ENCODE assay signal across 20 cellular contexts in the genomic region with DNA sequence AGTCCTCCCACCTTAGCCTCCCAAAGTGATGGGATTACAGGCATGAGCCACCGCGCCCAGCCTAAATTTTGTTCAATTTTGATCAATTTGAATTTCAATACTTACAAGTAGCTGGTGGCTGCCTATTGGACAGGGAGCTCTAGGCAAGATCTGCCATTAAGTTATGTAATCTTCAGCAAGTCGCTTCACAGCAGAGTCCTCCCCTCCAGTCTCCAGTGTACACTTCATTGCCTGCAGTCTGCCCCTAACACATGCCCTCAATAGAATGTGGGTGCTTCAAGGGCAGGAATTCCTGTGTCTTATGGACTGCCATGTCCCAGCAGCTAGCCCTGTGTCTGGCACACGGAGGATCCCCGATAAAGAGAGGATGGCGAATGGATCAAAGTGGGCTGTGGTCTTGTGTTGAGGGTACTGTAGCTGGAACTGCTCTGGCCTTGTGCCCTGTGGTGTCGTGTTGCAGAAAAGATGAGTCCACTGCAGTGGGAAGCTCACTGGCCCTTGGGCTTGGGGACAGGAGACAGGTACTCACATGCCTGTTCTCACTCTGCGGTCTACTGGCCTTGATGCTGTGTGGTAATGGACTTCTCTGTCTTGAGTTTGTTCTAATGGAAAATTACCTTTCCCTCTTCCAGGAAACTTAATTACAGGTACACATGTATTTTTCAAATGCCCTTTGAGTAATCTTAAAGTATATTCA.
"Had no signal": no experiment of that assay in that cellular context is flagged by ENCODE, and none has a peak within 500 bp of the region (broad histone marks: within the 10 kb centered on the region; RNA-seq: fewer than 3 reads in every experiment).

No MANE protein-coding gene starts in this region.

- H3K27ac ChIP-seq: adrenal gland, ascending aorta, brain microvascular endothelial cell, prostate gland, stomach, testis, uterus had no signal

- H3K27me3 ChIP-seq: adrenal gland, ascending aorta, brain microvascular endothelial cell, stomach, testis, uterus had no signal

- DNase-seq: activated CD4-positive, alpha-beta T cell treated with anti-CD3 and anti-CD28 coated beads, Interleukin-2, amount 50 U/mL, for 4 hours; activated CD8-positive, alpha-beta memory T cell treated with anti-CD3 and anti-CD28 coated beads, Interleukin-2, amount 50 U/mL, for 48 hours; activated naive CD4-positive, alpha-beta T cell; activated T-cell treated with anti-CD3 and anti-CD28 coated beads, Interleukin-2, amount 50 U/mL, for 4 hours; adrenal gland; brain microvascular endothelial cell; effector memory CD4-positive, alpha-beta T cell; foreskin melanocyte; stimulated activated CD4-positive, alpha-beta T cell treated with anti-CD3 and anti-CD28 coated beads, Interleukin-4, amount 100 ng/mL, for 24 hours; stomach; T-helper 9 cell; testis; trophoblast cell; uterus had no signal

- H3K4me1 Mint-ChIP-seq: central memory CD8-positive, alpha-beta T cell; memory B cell had no signal

- H3K9me3 Mint-ChIP-seq: activated T-cell treated with anti-CD3 and anti-CD28 coated beads, Interleukin-2, amount 50 U/mL, for 4 hours; activated T-helper 2 cell treated with anti-CD3 and anti-CD28 coated beads, Interferon-gamma antibody, Interleukin-2, Interleukin-4, amounts not matched to agents 10 μg/mL and 5 μg/mL and 100 μg/mL, durations not matched to agents 14 hours and 24 hours and 36 hours; central memory CD8-positive, alpha-beta T cell; memory B cell had no signal

- H3K4me3 Mint-ChIP-seq: activated naive CD8-positive, alpha-beta T cell; activated T-cell treated with anti-CD3 and anti-CD28 coated beads, Interleukin-2, amount 50 U/mL, for 4 hours; central memory CD8-positive, alpha-beta T cell; memory B cell had no signal

- H3K9me3 ChIP-seq: adrenal gland, ascending aorta, prostate gland, stomach, testis, uterus had no signal

- H3K27ac Mint-ChIP-seq: activated naive CD8-positive, alpha-beta T cell; activated T-helper 2 cell treated with anti-CD3 and anti-CD28 coated beads, Interferon-gamma antibody, Interleukin-2, Interleukin-4, amounts not matched to agents 10 μg/mL and 5 μg/mL and 100 μg/mL, durations not matched to agents 14 hours and 24 hours and 36 hours; memory B cell had no signal

- H3K4me3 ChIP-seq: adrenal gland, ascending aorta, prostate gland, stomach, testis, uterus had no signal

- H3K27me3 Mint-ChIP-seq: activated naive CD8-positive, alpha-beta T cell; central memory CD8-positive, alpha-beta T cell; memory B cell had no signal

- H3K36me3 ChIP-seq: prostate gland, uterus had no signal

- H3K4me1 ChIP-seq: adrenal gland, ascending aorta, prostate gland, stomach, testis, uterus had no signal
